1 cellular context compared by ENCODE assay signal in genomic region chr1:178781549-178781948, GRCh38.
TF ChIP-seq lines count a peak whose summit lies in the region.

No MANE protein-coding gene starts in this region.

TF ChIP-seq in IMR-90, 13 proteins besides CTCF, POLR2A, EP300 and RAD21 (continued from another document):
- TF ChIP-seq ELK1 (IDR thresholded peaks at IDR 0.05; ENCODE audit: borderline replicate concordance, low read depth, low read length), result no peak
- TF ChIP-seq RFX5 (IDR thresholded peaks at IDR 0.05; ENCODE audit: low read depth, low read length), result no peak
- no peak for TF ChIP-seq RCOR1 (IDR thresholded peaks at IDR 0.05; ENCODE audit: insufficient replicate concordance, low read length)
- TF ChIP-seq FOS (IDR thresholded peaks at IDR 0.05; ENCODE audit: low read depth, low read length), result no peak
- TF ChIP-seq NFE2L2 (IDR thresholded peaks at IDR 0.05; ENCODE audit: low read depth, low read length), result no peak
- TF ChIP-seq, protein P1, sequence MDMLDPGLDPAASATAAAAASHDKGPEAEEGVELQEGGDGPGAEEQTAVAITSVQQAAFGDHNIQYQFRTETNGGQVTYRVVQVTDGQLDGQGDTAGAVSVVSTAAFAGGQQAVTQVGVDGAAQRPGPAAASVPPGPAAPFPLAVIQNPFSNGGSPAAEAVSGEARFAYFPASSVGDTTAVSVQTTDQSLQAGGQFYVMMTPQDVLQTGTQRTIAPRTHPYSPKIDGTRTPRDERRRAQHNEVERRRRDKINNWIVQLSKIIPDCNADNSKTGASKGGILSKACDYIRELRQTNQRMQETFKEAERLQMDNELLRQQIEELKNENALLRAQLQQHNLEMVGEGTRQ (IDR thresholded peaks at IDR 0.05; ENCODE audit: low read depth, low read length), result no peak
- no peak for TF ChIP-seq MAZ (IDR thresholded peaks at IDR 0.05; ENCODE audit: borderline replicate concordance, low read depth, low read length)
